In genomic region chr17:39751016-39751543, GRCh38 we compare ENCODE assay signal across 1 cellular context.
TF ChIP-seq lines count a peak whose summit lies in the region.

No MANE protein-coding gene starts in this region.

TF ChIP-seq in K562, 482 proteins besides CTCF, POLR2A, EP300 and RAD21:
- TF ChIP-seq, protein P1, sequence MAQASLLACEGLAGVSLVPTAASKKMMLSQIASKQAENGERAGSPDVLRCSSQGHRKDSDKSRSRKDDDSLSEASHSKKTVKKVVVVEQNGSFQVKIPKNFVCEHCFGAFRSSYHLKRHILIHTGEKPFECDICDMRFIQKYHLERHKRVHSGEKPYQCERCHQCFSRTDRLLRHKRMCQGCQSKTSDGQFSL (CRISPR knock-in tag; IDR thresholded peaks at IDR 0.05) = no peak
- TF ChIP-seq, protein P1 (tag; IDR thresholded peaks at IDR 0.05) = no peak
- peak; percentile 56 for TF ChIP-seq BCOR (IDR thresholded peaks at IDR 0.05)
- TF ChIP-seq RBM25 (IDR thresholded peaks at IDR 0.05; ENCODE audit: low read depth, low read length, severe bottlenecking) = peak; percentile 35
